1 cellular context compared by ENCODE assay signal in genomic region chr5:141564216-141564692, GRCh38.
A peak's percentile ranks its signal among the peaks of the same experiment; 100 is the strongest.
TF ChIP-seq lines count a peak whose summit lies in the region.

No MANE protein-coding gene starts in this region.

TF ChIP-seq in IMR-90, 13 proteins besides CTCF, POLR2A, EP300 and RAD21:
- TF ChIP-seq FOS (IDR thresholded peaks at IDR 0.05; ENCODE audit: low read depth, low read length): peak; percentile 72
- no peak for TF ChIP-seq BHLHE40 (IDR thresholded peaks at IDR 0.05; ENCODE audit: low read depth, low read length)
- no peak for TF ChIP-seq CHD1 (IDR thresholded peaks at IDR 0.05; ENCODE audit: low read depth, low read length)
- peak; percentile 97 for TF ChIP-seq SMC3 (IDR thresholded peaks at IDR 0.05; ENCODE audit: low read depth, low read length)
- no peak for TF ChIP-seq RFX5 (IDR thresholded peaks at IDR 0.05; ENCODE audit: low read depth, low read length)
- TF ChIP-seq MAZ (IDR thresholded peaks at IDR 0.05; ENCODE audit: borderline replicate concordance, low read depth, low read length): no peak
- peak; percentile 76 for TF ChIP-seq CEBPB (IDR thresholded peaks at IDR 0.05; ENCODE audit: low read depth, low read length)
- peak; percentile 80 for TF ChIP-seq MAFK (IDR thresholded peaks at IDR 0.05; ENCODE audit: low read depth, low read length)
- TF ChIP-seq NFE2L2 (IDR thresholded peaks at IDR 0.05; ENCODE audit: low read depth, low read length): peak; percentile 92
- TF ChIP-seq ELK1 (IDR thresholded peaks at IDR 0.05; ENCODE audit: borderline replicate concordance, low read depth, low read length): no peak
- TF ChIP-seq MXI1 (IDR thresholded peaks at IDR 0.05; ENCODE audit: borderline replicate concordance, low read depth, low read length): no peak
- TF ChIP-seq RCOR1 (IDR thresholded peaks at IDR 0.05; ENCODE audit: insufficient replicate concordance, low read length): no peak
- TF ChIP-seq USF2 (IDR thresholded peaks at IDR 0.05; ENCODE audit: low read depth, low read length): no peak
